ENCODE assay signal across 8 cellular contexts in the genomic region with DNA sequence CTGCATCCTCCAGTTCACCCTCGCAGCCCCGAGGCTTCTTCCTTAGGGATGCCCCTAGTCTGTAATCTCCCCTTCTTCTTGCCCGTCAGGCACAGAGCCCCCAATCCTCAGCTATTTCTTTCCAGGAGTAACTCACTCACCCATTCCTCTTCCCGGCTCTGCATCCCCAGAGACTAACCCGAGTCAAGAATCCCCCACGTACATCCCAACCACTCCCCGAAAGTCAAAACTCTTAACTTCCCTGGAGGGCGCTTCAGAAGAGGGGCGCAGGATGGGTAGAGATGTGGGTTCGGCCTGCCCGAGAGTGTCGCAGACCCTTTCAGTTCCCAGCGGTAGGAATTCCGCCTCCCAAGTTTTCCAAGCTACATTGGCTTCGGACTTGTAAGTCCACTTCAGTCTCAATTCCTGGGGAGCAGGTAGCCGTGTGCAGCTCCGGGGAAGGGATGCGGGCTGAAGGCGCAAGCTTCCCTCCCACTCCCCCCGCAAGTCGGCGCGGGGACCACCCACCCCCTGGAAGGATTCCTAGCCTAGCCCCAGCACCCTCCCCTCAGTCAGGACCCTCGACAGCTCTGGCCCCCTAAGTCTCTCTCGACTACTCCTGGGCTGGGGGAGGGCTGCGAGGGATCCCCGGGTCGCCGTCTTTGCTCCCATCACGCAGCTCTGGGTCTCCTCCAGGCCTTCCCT. TPM values are rescaled to one million over a fixed set of nuclear protein-coding genes. Genes with fewer than 3 reads are reported as not detected.
DNase-seq lines count a peak whose midpoint lies in the region; ATAC-seq and TF ChIP-seq lines count a peak whose summit lies in the region.

No MANE protein-coding gene starts in this region.

- DNase-seq in H4 (ENCODE audit: low spot score) (peak; percentile 57), RWPE2 (ENCODE audit: low spot score) (peak; percentile 30), fibroblast of pulmonary artery (ENCODE audit: low read depth) (peak; percentile 58), progenitor cell of endocrine pancreas (ENCODE audit: low spot score, unreplicated experiment) (no peak), GOT3 (lab: John Stamatoyannopoulos, UW) (no peak), pons (ENCODE audit: low spot score) (no peak), NCI-H2081 (lab: John Stamatoyannopoulos, UW) (no peak)

- peaks cover 13% of the 10 kb centered on the region for H3K4me1 ChIP-seq in RWPE2 (ENCODE audit: insufficient read depth, poor library complexity, severe bottlenecking)

- H3K27me3 ChIP-seq in RWPE2 (ENCODE audit: insufficient read depth, poor library complexity, severe bottlenecking), result no peaks in the 10 kb centered on the region

- peaks cover 29% of the 10 kb centered on the region for H3K4me1 Mint-ChIP-seq in progenitor cell of endocrine pancreas (ENCODE audit: low read depth)

- peak overlapping the region; percentile 90 for H3K4me3 ChIP-seq in RWPE2 (ENCODE audit: severe bottlenecking)
- peak overlapping the region; percentile 81 for H3K4me3 ChIP-seq in fibroblast of pulmonary artery (replicated peaks; ENCODE audit: low read depth, low read length)

- peaks cover 40% of the 10 kb centered on the region for H3K27me3 Mint-ChIP-seq in progenitor cell of endocrine pancreas

- ATAC-seq in RWPE2 (ENCODE audit: low read depth) (peak; percentile 41), GM21528 (IDR thresholded peaks at IDR 0.05; ENCODE audit: low FRiP score, unreplicated experiment) (no peak)

- peak overlapping the region; percentile 84 for H3K4me3 Mint-ChIP-seq in progenitor cell of endocrine pancreas (ENCODE audit: low read depth)

- H3K9me3 ChIP-seq in RWPE2 (ENCODE audit: severe bottlenecking), result no peaks in the 10 kb centered on the region

- H3K36me3 Mint-ChIP-seq in progenitor cell of endocrine pancreas (ENCODE audit: insufficient read depth), result no peaks in the 10 kb centered on the region

- H3K27ac ChIP-seq in RWPE2 (ENCODE audit: poor library complexity, severe bottlenecking), result peak overlapping the region; percentile 10

- no peaks in the 10 kb centered on the region for H3K36me3 ChIP-seq in RWPE2 (ENCODE audit: low read depth)

- H3K9me3 Mint-ChIP-seq in progenitor cell of endocrine pancreas (ENCODE audit: low read depth), result no peaks in the 10 kb centered on the region

- peak overlapping the region; percentile 46 for H3K27ac Mint-ChIP-seq in progenitor cell of endocrine pancreas

- TF ChIP-seq CTCF in RWPE2 (IDR thresholded peaks at IDR 0.05; ENCODE audit: poor library complexity, severe bottlenecking) (peak; percentile 71), fibroblast of pulmonary artery (IDR thresholded peaks at IDR 0.05; ENCODE audit: low read length, missing control alignments) (no peak), progenitor cell of endocrine pancreas (IDR thresholded peaks at IDR 0.05; ENCODE audit: unreplicated experiment) (no peak)

RNA-seq across cellular contexts. Expression of gene BDNF, which starts 0.9 kb away (rescaled TPM):
- 10.6 and 16.1 TPM in 2 replicates for total RNA-seq in H4 (2014; rRNA removed; shearing (Covaris generic))
- 2.7 and 3.5 TPM in 2 replicates for total RNA-seq in progenitor cell of endocrine pancreas

Comparison
In these comparisons a context has a peak if more than half of its experiments do, and no peak if none do; other contexts are left out.
1. DNase-seq: peak in H4 (single experiment), RWPE2 (single experiment) and fibroblast of pulmonary artery (single experiment); none in progenitor cell of endocrine pancreas (single experiment), GOT3 (single experiment), pons (single experiment) and NCI-H2081 (0 of 2).